In the genomic region with DNA sequence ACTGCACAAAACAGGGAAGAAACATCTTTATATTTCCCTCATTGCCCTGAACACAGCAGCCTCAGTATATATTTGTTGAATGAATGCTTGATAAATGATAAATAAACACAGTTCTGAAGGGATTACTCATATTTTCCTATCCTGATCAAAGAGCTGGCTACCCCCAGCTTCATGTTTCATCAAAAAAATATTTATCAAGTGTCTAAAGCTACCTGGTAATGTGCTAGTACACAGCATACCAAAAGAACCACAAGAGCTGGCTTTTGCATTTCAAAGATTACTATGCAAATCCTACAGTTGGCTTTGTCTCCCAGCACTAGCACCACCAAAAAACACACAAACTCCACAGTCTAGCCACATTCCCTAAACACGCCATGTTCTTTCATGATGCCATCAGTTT, we compare ENCODE assay signal across 14 cellular contexts.
A peak's percentile ranks its signal among the peaks of the same experiment; 100 is the strongest.
DNase-seq lines count a peak whose midpoint lies in the region; ATAC-seq, FAIRE-seq and TF ChIP-seq lines count a peak whose summit lies in the region.
"Had no signal": no experiment of that assay in that cellular context is flagged by ENCODE, and none has a peak within 500 bp of the region (broad histone marks: within the 10 kb centered on the region; RNA-seq: fewer than 3 reads in every experiment).

No MANE protein-coding gene starts in this region.

- H3K27me3 ChIP-seq in lower lobe of right lung (ENCODE audit: low read depth) = no peaks in the 10 kb centered on the region

- H3K36me3 ChIP-seq in lower lobe of right lung = no peaks in the 10 kb centered on the region

- DNase-seq in AG08396 (ENCODE audit: low spot score) (peak; percentile 48), M059J (ENCODE audit: low read depth) (peak; percentile 95), cardiac fibroblast (ENCODE audit: low read depth in 2 of 2) (peak; percentile 41 to 77), lower lobe of right lung (no peak), NCI-H2029 treated with DMSO at 0.1 percent for 48 hours (lab: John Stamatoyannopoulos, UW) (no peak), GM12891 (ENCODE audit: insufficient read length, low spot score) (no peak)
- no peak for DNase-seq in naive thymus-derived CD8-positive, alpha-beta T cell
- DNase-seq: activated CD4-positive, alpha-beta T cell treated with anti-CD3 and anti-CD28 coated beads, Interleukin-2, amount 50 U/mL, for 48 hours; activated naive CD4-positive, alpha-beta T cell treated with anti-CD3 and anti-CD28 coated beads, Interleukin-2, amount 50 U/mL, for 16 hours; natural killer cell; NCI-H82; stimulated activated CD4-positive, alpha-beta T cell treated with anti-CD3 and anti-CD28 coated beads, Interleukin-2, amount 100 ng/mL, for 24 hours; stimulated activated naive CD8-positive, alpha-beta T cell treated with anti-CD3 and anti-CD28 coated beads, Interleukin-15, Interleukin-2, amounts not matched to agents 100 U/mL and 50 U/mL, for 24 hours had no signal

- H3K4me3 ChIP-seq in cardiac fibroblast (replicated peaks in 1 of 2; ENCODE audit: low read depth in 2 of 2, low read length in 2 of 2) (no peak overlapping the region), lower lobe of right lung (no peak overlapping the region)

- no peak overlapping the region for H3K27ac Mint-ChIP-seq in naive thymus-derived CD8-positive, alpha-beta T cell
- H3K27ac Mint-ChIP-seq: natural killer cell had no signal

- H3K9me3 Mint-ChIP-seq in naive thymus-derived CD8-positive, alpha-beta T cell = no peaks in the 10 kb centered on the region
- H3K9me3 Mint-ChIP-seq: natural killer cell had no signal

- TF ChIP-seq POLR2A in GM12891 (IDR thresholded peaks at IDR 0.05; ENCODE audit: low read depth, low read length) = no peak

- no peak for TF ChIP-seq CTCF in cardiac fibroblast (IDR thresholded peaks at IDR 0.05; ENCODE audit: low read depth, low read length)
- no peak for TF ChIP-seq CTCF in lower lobe of right lung (IDR thresholded peaks at IDR 0.05)

- no peak for FAIRE-seq in GM12891 (lab: Jason Lieb, UNC)

- H3K4me3 Mint-ChIP-seq in naive thymus-derived CD8-positive, alpha-beta T cell = no peak overlapping the region
- H3K4me3 Mint-ChIP-seq: natural killer cell had no signal

- ATAC-seq in lower lobe of right lung = peak; percentile 82 to 90
- ATAC-seq in HG03159 (IDR thresholded peaks at IDR 0.05; ENCODE audit: unreplicated experiment) = no peak
- no peak for ATAC-seq in naive thymus-derived CD8-positive, alpha-beta T cell
- ATAC-seq: natural killer cell; stimulated activated naive CD8-positive, alpha-beta T cell treated with anti-CD3 and anti-CD28 coated beads, Interleukin-15, Interleukin-2, amounts not matched to agents 100 U/mL and 50 U/mL, for 24 hours had no signal

- H3K36me3 Mint-ChIP-seq in naive thymus-derived CD8-positive, alpha-beta T cell = peaks cover 0 to 2% (median 0%) of the 10 kb centered on the region in 3 donors
- H3K36me3 Mint-ChIP-seq: natural killer cell had no signal

- H3K4me1 Mint-ChIP-seq in naive thymus-derived CD8-positive, alpha-beta T cell = peaks cover 0 to 3% (median 0%) of the 10 kb centered on the region in 4 donors
- H3K4me1 Mint-ChIP-seq: natural killer cell had no signal

- POLR2A ChIA-PET in naive thymus-derived CD8-positive, alpha-beta T cell (lab: Charles Lee) = no interaction called here

- H3K9me3 ChIP-seq in lower lobe of right lung = no peaks in the 10 kb centered on the region

- H3K27me3 Mint-ChIP-seq in naive thymus-derived CD8-positive, alpha-beta T cell = no peaks in the 10 kb centered on the region

- H3K4me1 ChIP-seq in lower lobe of right lung = peaks cover 17% of the 10 kb centered on the region

- no peak overlapping the region for H3K27ac ChIP-seq in lower lobe of right lung

- intact Hi-C loops in lower lobe of right lung (cut with DNase I) = no loop called here

TF ChIP-seq in GM12891, 5 proteins besides CTCF, POLR2A, EP300 and RAD21:
- TF ChIP-seq PAX5 (IDR thresholded peaks at IDR 0.05; ENCODE audit: insufficient read depth, low read length, severe bottlenecking) (no peak), SPI1 (IDR thresholded peaks at IDR 0.05; ENCODE audit: low read depth, low read length) (no peak), POU2F2 (IDR thresholded peaks at IDR 0.05; ENCODE audit: low read depth, low read length) (no peak), POLR2AphosphoS5 (IDR thresholded peaks at IDR 0.05; ENCODE audit: low read depth, low read length) (no peak), TAF1 (IDR thresholded peaks at IDR 0.05; ENCODE audit: low read depth, low read length) (no peak)

Comparison
In these comparisons a context has a peak if more than half of its experiments do, and no peak if none do; other contexts are left out.
1. DNase-seq: peak in AG08396 (single experiment), M059J (single experiment) and cardiac fibroblast (2 of 2); none in lower lobe of right lung (single experiment), naive thymus-derived CD8-positive, alpha-beta T cell (0 of 10), NCI-H2029 treated with DMSO at 0.1 percent for 48 hours (single experiment) and GM12891 (single experiment).
2. ATAC-seq: peak in lower lobe of right lung (2 of 2); none in HG03159 (single experiment) and naive thymus-derived CD8-positive, alpha-beta T cell (0 of 2).